Comparison of ENCODE assay signal across 8 cellular contexts in genomic region chr9:134381671-134382505, GRCh38. TPM values are rescaled to one million over a fixed set of nuclear protein-coding genes. Genes with fewer than 3 reads are reported as not detected.
DNase-seq lines count a peak whose midpoint lies in the region; ATAC-seq and TF ChIP-seq lines count a peak whose summit lies in the region.

No MANE protein-coding gene starts in this region.

- intact Hi-C loops in heart left ventricle (cut with DNase I), result loop anchor here in 3 of 10 donors (2.0 to 10.0 kb wide), 3 partner anchors 15 to 49 kb away; no protein-coding TSS in a partner anchor
- intact Hi-C loops in stomach (cut with DNase I; ENCODE audit: low total_unique reads), result no loop called here

- H3K4me3 ChIP-seq in heart left ventricle, result peak overlapping the region in 1 of 12 donors; percentile 17
- peak overlapping the region in 1 of 4 donors; percentile 25 for H3K4me3 ChIP-seq in stomach

- ATAC-seq in heart left ventricle (peak in 2 of 4 donors; percentile 1 to 30), HG03280 (IDR thresholded peaks at IDR 0.05; ENCODE audit: unreplicated experiment) (no peak)

- H3K36me3 ChIP-seq in heart left ventricle (no peaks in the 10 kb centered on the region), stomach (no peaks in the 10 kb centered on the region)

- DNase-seq in stimulated activated CD4-positive, alpha-beta T cell treated with anti-CD3 and anti-CD28 coated beads, Interleukin-1b, Interleukin-23, amount 100 ng/mL, for 48 hours, result peak; percentile 28
- DNase-seq in stimulated activated CD4-positive, alpha-beta T cell treated with anti-CD3 and anti-CD28 coated beads, Interleukin-12 subunit alpha, Interleukin-12 subunit beta, amount 100 ng/mL, for 4 hours, result no peak
- DNase-seq in activated CD8-positive, alpha-beta memory T cell treated with anti-CD3 and anti-CD28 coated beads, Interleukin-2, amount 50 U/mL, for 4 hours, result peak; percentile 52
- DNase-seq in heart left ventricle, result peak in 4 of 5 donors; percentile 66 to 84 (median 76)
- no peak for DNase-seq in stomach
- no peak for DNase-seq in OCI-M2 (lab: John Stamatoyannopoulos, UW; ENCODE audit: unreplicated experiment)
- DNase-seq in NCI-H2196 treated with DMSO at 0.1 percent for 48 hours (lab: John Stamatoyannopoulos, UW; ENCODE audit: unreplicated experiment), result no peak

- no peak for TF ChIP-seq EP300 in stomach (IDR thresholded peaks at IDR 0.05)

- WGBS in heart left ventricle, 4 donors, result 49 to 56% (median 54%) methylated on average over 19 to 21 of the region's 21 CpGs
- WGBS in stomach, 5 donors, result 40 to 48% (median 45%) methylated on average over 16 to 21 of the region's 21 CpGs

- H3K4me1 ChIP-seq in heart left ventricle, result peaks cover 45 to 100% (median 99%) of the 10 kb centered on the region in 12 donors
- H3K4me1 ChIP-seq in stomach, result peaks cover 80 to 100% (median 99%) of the 10 kb centered on the region in 4 donors

- H3K9me3 ChIP-seq in heart left ventricle (no peaks in the 10 kb centered on the region), stomach (no peaks in the 10 kb centered on the region)

- peak overlapping the region in 5 of 12 donors; percentile 18 to 50 (median 43) for H3K27ac ChIP-seq in heart left ventricle
- H3K27ac ChIP-seq in stomach, result peak overlapping the region in 4 of 5 donors; percentile 22 to 67 (median 43)

- TF ChIP-seq POLR2A in heart left ventricle (IDR thresholded peaks at IDR 0.05), result no peak
- TF ChIP-seq POLR2A in stomach (IDR thresholded peaks at IDR 0.05), result no peak

- TF ChIP-seq CTCF in heart left ventricle (IDR thresholded peaks at IDR 0.05) (peak in 5 of 12 donors; percentile 14 to 37 (median 20)), stomach (IDR thresholded peaks at IDR 0.05) (peak in 1 of 7 experiments; percentile 13)

- H3K27me3 ChIP-seq in heart left ventricle, result no peaks in the 10 kb centered on the region
- H3K27me3 ChIP-seq in stomach, result no peaks in the 10 kb centered on the region

RNA-seq across cellular contexts. Expression of gene RXRA, which starts 55.6 kb away (rescaled TPM):
- 10 to 100 TPM; 45.5 to 87.9 (median 52.9) TPM for total RNA-seq in heart left ventricle
- polyA plus RNA-seq in heart left ventricle, result 10 to 100 TPM; 54.9 to 55.8 TPM
- total RNA-seq in stomach, result 10 to 100 TPM; 14.0 to 68.4 (median 35.9) TPM
- 10 to 100 TPM; 17.4 to 34.1 (median 24.4) TPM for polyA plus RNA-seq in stomach

Comparison
In these comparisons a context has a peak if more than half of its experiments do, and no peak if none do; other contexts are left out.
1. DNase-seq: peak in stimulated activated CD4-positive, alpha-beta T cell treated with anti-CD3 and anti-CD28 coated beads, Interleukin-1b, Interleukin-23, amount 100 ng/mL, for 48 hours (single experiment), activated CD8-positive, alpha-beta memory T cell treated with anti-CD3 and anti-CD28 coated beads, Interleukin-2, amount 50 U/mL, for 4 hours (single experiment) and heart left ventricle (4 of 5); none in stimulated activated CD4-positive, alpha-beta T cell treated with anti-CD3 and anti-CD28 coated beads, Interleukin-12 subunit alpha, Interleukin-12 subunit beta, amount 100 ng/mL, for 4 hours (single experiment), stomach (single experiment), OCI-M2 (single experiment) and NCI-H2196 treated with DMSO at 0.1 percent for 48 hours (single experiment).